In the genomic region with DNA sequence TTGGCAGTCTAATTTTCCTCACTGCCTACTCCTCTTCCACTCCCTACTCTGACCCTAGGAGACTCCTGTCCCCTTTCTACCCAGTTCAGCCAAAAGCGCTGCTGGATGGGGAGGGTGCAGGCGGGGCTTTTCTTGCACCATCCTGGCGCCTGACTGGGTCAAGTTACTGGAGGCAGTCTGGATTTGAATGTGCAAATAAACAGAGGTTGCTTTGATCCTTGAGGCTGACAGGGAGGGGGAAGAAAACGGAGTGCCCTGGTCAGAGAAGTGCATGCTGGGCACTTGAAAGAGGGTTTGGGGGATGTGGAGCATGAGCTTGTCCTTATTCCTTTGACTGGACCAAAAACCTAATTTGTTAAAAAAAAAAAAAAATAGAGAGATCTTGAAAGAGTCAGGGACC, we compare ENCODE assay signal across 11 cellular contexts.
DNase-seq lines count a peak whose midpoint lies in the region; ATAC-seq lines count a peak whose summit lies in the region.
"Had no signal": no experiment of that assay in that cellular context is flagged by ENCODE, and none has a peak within 500 bp of the region (broad histone marks: within the 10 kb centered on the region; RNA-seq: fewer than 3 reads in every experiment).

No MANE protein-coding gene starts in this region.

- ATAC-seq in activated naive CD8-positive, alpha-beta T cell treated with anti-CD3 and anti-CD28 coated beads, Interleukin-2, amount 50 U/mL, for 24 hours, result no peak
- ATAC-seq in GM21737 (IDR thresholded peaks at IDR 0.05; ENCODE audit: unreplicated experiment), result no peak
- ATAC-seq: CD8-positive, alpha-beta T cell had no signal

- H3K4me3 ChIP-seq in HUES6 (ENCODE audit: low read depth, low read length), result peak overlapping the region; percentile 36
- H3K4me3 ChIP-seq: adrenal gland had no signal

- no peak overlapping the region for H3K27ac ChIP-seq in HUES6 (ENCODE audit: low read depth, low read length)
- H3K27ac ChIP-seq: adrenal gland had no signal

- no peak overlapping the region for H3K27ac Mint-ChIP-seq in activated naive CD8-positive, alpha-beta T cell treated with anti-CD3 and anti-CD28 coated beads, Interleukin-2, amount 50 U/mL, for 24 hours
- H3K27ac Mint-ChIP-seq: CD8-positive, alpha-beta T cell had no signal

- peaks cover 14% of the 10 kb centered on the region for H3K27me3 ChIP-seq in HUES6 (ENCODE audit: control insufficient read depth, insufficient read depth, low read length)
- H3K27me3 ChIP-seq: adrenal gland had no signal

- peaks cover 6% of the 10 kb centered on the region for H3K9me3 Mint-ChIP-seq in activated naive CD8-positive, alpha-beta T cell treated with anti-CD3 and anti-CD28 coated beads, Interleukin-2, amount 50 U/mL, for 24 hours

- peaks cover 38% of the 10 kb centered on the region for H3K4me1 ChIP-seq in HUES6 (ENCODE audit: control insufficient read depth, insufficient read depth, low read length)
- H3K4me1 ChIP-seq: adrenal gland had no signal

- no peaks in the 10 kb centered on the region for H3K36me3 ChIP-seq in HUES6 (ENCODE audit: control insufficient read depth, insufficient read depth, low read length)
- H3K36me3 ChIP-seq: adrenal gland had no signal

- H3K4me1 Mint-ChIP-seq in activated naive CD8-positive, alpha-beta T cell treated with anti-CD3 and anti-CD28 coated beads, Interleukin-2, amount 50 U/mL, for 24 hours, result peaks cover 4% of the 10 kb centered on the region

- DNase-seq in COLO668 (lab: John Stamatoyannopoulos, UW; ENCODE audit: unreplicated experiment), result peak; percentile 25
- DNase-seq in amniotic epithelial cell (ENCODE audit: low read depth), result peak; percentile 7
- peak; percentile 84 for DNase-seq in islet precursor cell
- DNase-seq in activated naive CD8-positive, alpha-beta T cell treated with anti-CD3 and anti-CD28 coated beads, Interleukin-2, amount 50 U/mL, for 24 hours, result no peak
- no peak for DNase-seq in activated CD4-positive, CD25-positive, alpha-beta regulatory T cell treated with anti-CD3 and anti-CD28 coated beads, Interleukin-2, amount 50 U/mL, for 72 hours
- no peak for DNase-seq in GF-D8 (lab: John Stamatoyannopoulos, UW)
- DNase-seq: activated CD4-positive, alpha-beta T cell treated with anti-CD3 and anti-CD28 coated beads, Interleukin-2, amount 50 U/mL, for 4 hours; CD8-positive, alpha-beta T cell had no signal

- H3K9me3 ChIP-seq in HUES6 (ENCODE audit: control insufficient read depth, insufficient read depth, low read depth, low read length), result no peaks in the 10 kb centered on the region; the same call in none of the 2 replicates
- H3K9me3 ChIP-seq: adrenal gland had no signal

- H3K36me3 Mint-ChIP-seq in activated naive CD8-positive, alpha-beta T cell treated with anti-CD3 and anti-CD28 coated beads, Interleukin-2, amount 50 U/mL, for 24 hours (ENCODE audit: low read depth), result no peaks in the 10 kb centered on the region
- H3K36me3 Mint-ChIP-seq: CD8-positive, alpha-beta T cell had no signal

- peaks cover 5% of the 10 kb centered on the region for H3K27me3 Mint-ChIP-seq in activated naive CD8-positive, alpha-beta T cell treated with anti-CD3 and anti-CD28 coated beads, Interleukin-2, amount 50 U/mL, for 24 hours

- H3K4me3 Mint-ChIP-seq in activated naive CD8-positive, alpha-beta T cell treated with anti-CD3 and anti-CD28 coated beads, Interleukin-2, amount 50 U/mL, for 24 hours, result no peak overlapping the region
- H3K4me3 Mint-ChIP-seq: CD8-positive, alpha-beta T cell had no signal

- no peak overlapping the region for H3K9ac ChIP-seq in HUES6 (ENCODE audit: low read length)

Comparison
In these comparisons a context has a peak if more than half of its experiments do, and no peak if none do; other contexts are left out.
1. DNase-seq: peak in COLO668 (single experiment), amniotic epithelial cell (single experiment) and islet precursor cell (single experiment); none in activated naive CD8-positive, alpha-beta T cell treated with anti-CD3 and anti-CD28 coated beads, Interleukin-2, amount 50 U/mL, for 24 hours (single experiment), activated CD4-positive, CD25-positive, alpha-beta regulatory T cell treated with anti-CD3 and anti-CD28 coated beads, Interleukin-2, amount 50 U/mL, for 72 hours (single experiment) and GF-D8 (single experiment).